Comparison of ENCODE assay signal across 1 cellular context in genomic region chr4:128913228-128913627, GRCh38.
TF ChIP-seq lines count a peak whose summit lies in the region.

No MANE protein-coding gene starts in this region.

TF ChIP-seq in GM23338, 12 proteins besides CTCF, POLR2A, EP300 and RAD21 (continued from another document):
- TF ChIP-seq ZNF462 (CRISPR knock-in tag; IDR thresholded peaks at IDR 0.05): no peak
- no peak for TF ChIP-seq ZNF114 (CRISPR knock-in tag; IDR thresholded peaks at IDR 0.05)
- TF ChIP-seq ZNF331 (CRISPR knock-in tag; IDR thresholded peaks at IDR 0.05; ENCODE audit: low read depth): no peak
- TF ChIP-seq REST (IDR thresholded peaks at IDR 0.05; ENCODE audit: unreplicated experiment): no peak
- no peak for TF ChIP-seq JUNB (IDR thresholded peaks at IDR 0.05; ENCODE audit: unreplicated experiment)
- no peak for TF ChIP-seq EZH2 (IDR thresholded peaks at IDR 0.05; ENCODE audit: low read depth, unreplicated experiment)
